14 cellular contexts compared by ENCODE assay signal in genomic region chr20:41051426-41051825, GRCh38. TPM values are rescaled to one million over a fixed set of nuclear protein-coding genes. Genes with fewer than 3 reads are reported as not detected.
DNase-seq lines count a peak whose midpoint lies in the region; ATAC-seq and TF ChIP-seq lines count a peak whose summit lies in the region.
"Had no signal": no experiment of that assay in that cellular context is flagged by ENCODE, and none has a peak within 500 bp of the region (broad histone marks: within the 10 kb centered on the region; RNA-seq: fewer than 3 reads in every experiment).

No MANE protein-coding gene starts in this region.

- H3K4me3 ChIP-seq in CD4-positive, CD25-positive, alpha-beta regulatory T cell (ENCODE audit: low read depth, low read length) = peak overlapping the region; percentile 14
- H3K4me3 ChIP-seq in A673 (ENCODE audit: low read depth, low read length, poor library complexity, severe bottlenecking) = no peak overlapping the region

- peak overlapping the region in 1 of 3 donors; percentile 70 for H3K27ac Mint-ChIP-seq in CD4-positive, CD25-positive, alpha-beta regulatory T cell
- H3K27ac Mint-ChIP-seq in HFFc6 (peak overlapping the region; percentile 80; the same call in 1 of the 2 replicates), naive B cell (peak overlapping the region in 4 of 6 donors; percentile 51 to 85 (median 68))
- H3K27ac Mint-ChIP-seq in activated naive CD8-positive, alpha-beta T cell treated with anti-CD3 and anti-CD28 coated beads, Interleukin-2, amount 50 U/mL, for 24 hours = peak overlapping the region; percentile 4

- H3K36me3 ChIP-seq in CD4-positive, CD25-positive, alpha-beta regulatory T cell (ENCODE audit: control insufficient read depth, insufficient read depth, low read length) = no peaks in the 10 kb centered on the region
- no peaks in the 10 kb centered on the region for H3K36me3 ChIP-seq in A673 (ENCODE audit: insufficient read depth, low read length, poor library complexity, severe bottlenecking)

- no peaks in the 10 kb centered on the region for H3K27me3 ChIP-seq in CD4-positive, CD25-positive, alpha-beta regulatory T cell (ENCODE audit: control insufficient read depth, insufficient read depth, low read length)
- no peaks in the 10 kb centered on the region for H3K27me3 ChIP-seq in A673 (replicated peaks; ENCODE audit: insufficient read depth, low read depth, low read length, poor library complexity)

- ATAC-seq in CD4-positive, CD25-positive, alpha-beta regulatory T cell (ENCODE audit: low read depth in 2 of 2) = no peak
- ATAC-seq in activated naive CD8-positive, alpha-beta T cell treated with anti-CD3 and anti-CD28 coated beads, Interleukin-2, amount 50 U/mL, for 24 hours = no peak
- ATAC-seq in naive B cell (ENCODE audit: low read depth in 2 of 2) (peak in 1 of 2 donors; percentile 13), HG02623 (IDR thresholded peaks at IDR 0.05; ENCODE audit: unreplicated experiment) (no peak), HG03159 (IDR thresholded peaks at IDR 0.05; ENCODE audit: unreplicated experiment) (no peak)

- DNase-seq in CD4-positive, CD25-positive, alpha-beta regulatory T cell = no peak
- DNase-seq in HFFc6 (no peak), naive B cell (no peak), A673 (ENCODE audit: low spot score) (no peak)
- DNase-seq in activated naive CD8-positive, alpha-beta T cell treated with anti-CD3 and anti-CD28 coated beads, Interleukin-2, amount 50 U/mL, for 24 hours = no peak
- no peak for DNase-seq in stimulated activated CD4-positive, alpha-beta T cell treated with anti-CD3 and anti-CD28 coated beads, Interleukin-1b, Interleukin-23, amount 100 ng/mL, for 48 hours
- DNase-seq: cerebellar nuclear complex, DMS 273 treated with DMSO at 0.1 percent for 48 hours, HCEC 1CT, kidney glomerular epithelial cell, NCI-H1930, substantia nigra had no signal

- BruUV-seq in A673 (replicated peaks; lab: Mats Ljungman, UMichigan) = no TSS peak

- CTCF ChIA-PET in A673 (lab: Charles Lee) = no interaction called here

- peak overlapping the region; percentile 16 to 47 (median 34) for H3K4me3 Mint-ChIP-seq in CD4-positive, CD25-positive, alpha-beta regulatory T cell
- H3K4me3 Mint-ChIP-seq in HFFc6 = no peak overlapping the region
- H3K4me3 Mint-ChIP-seq in activated naive CD8-positive, alpha-beta T cell treated with anti-CD3 and anti-CD28 coated beads, Interleukin-2, amount 50 U/mL, for 24 hours = no peak overlapping the region
- H3K4me3 Mint-ChIP-seq in naive B cell = peak overlapping the region; percentile 19 to 74 (median 59)

- H3K9me3 ChIP-seq in CD4-positive, CD25-positive, alpha-beta regulatory T cell (ENCODE audit: control insufficient read depth in 2 of 2, low read length in 2 of 2) = no peaks in the 10 kb centered on the region
- H3K9me3 ChIP-seq in A673 (ENCODE audit: low read depth, low read length, poor library complexity, severe bottlenecking) = peaks cover 10% of the 10 kb centered on the region

- POLR2A ChIA-PET in A673 (lab: Charles Lee; ENCODE audit: low non-redundant PET) = no interaction called here

- no peaks in the 10 kb centered on the region for H3K27me3 Mint-ChIP-seq in CD4-positive, CD25-positive, alpha-beta regulatory T cell
- no peaks in the 10 kb centered on the region for H3K27me3 Mint-ChIP-seq in HFFc6 (ENCODE audit: insufficient read depth)
- no peaks in the 10 kb centered on the region for H3K27me3 Mint-ChIP-seq in activated naive CD8-positive, alpha-beta T cell treated with anti-CD3 and anti-CD28 coated beads, Interleukin-2, amount 50 U/mL, for 24 hours
- H3K27me3 Mint-ChIP-seq in naive B cell = no peaks in the 10 kb centered on the region

- intact Hi-C loops in A673 (cut with micrococcal nuclease; ENCODE audit: unreplicated experiment) = no loop called here

- H3K9me3 Mint-ChIP-seq in CD4-positive, CD25-positive, alpha-beta regulatory T cell = peaks cover 0 to 3% (median 0%) of the 10 kb centered on the region in 7 donors
- H3K9me3 Mint-ChIP-seq in HFFc6 (no peaks in the 10 kb centered on the region), naive B cell (peaks cover 0 to 9% (median 4%) of the 10 kb centered on the region in 7 donors)
- H3K9me3 Mint-ChIP-seq in activated naive CD8-positive, alpha-beta T cell treated with anti-CD3 and anti-CD28 coated beads, Interleukin-2, amount 50 U/mL, for 24 hours = peaks cover 9% of the 10 kb centered on the region

- H3K36me3 Mint-ChIP-seq in CD4-positive, CD25-positive, alpha-beta regulatory T cell = peaks cover 7% of the 10 kb centered on the region
- H3K36me3 Mint-ChIP-seq in HFFc6 (ENCODE audit: low read depth) (no peaks in the 10 kb centered on the region), naive B cell (peaks cover 0 to 8% of the 10 kb centered on the region in 2 donors)
- H3K36me3 Mint-ChIP-seq in activated naive CD8-positive, alpha-beta T cell treated with anti-CD3 and anti-CD28 coated beads, Interleukin-2, amount 50 U/mL, for 24 hours (ENCODE audit: low read depth) = peaks cover 45% of the 10 kb centered on the region

- no peak overlapping the region for H3K27ac ChIP-seq in CD4-positive, CD25-positive, alpha-beta regulatory T cell (ENCODE audit: insufficient read depth, low read length, poor library complexity, severe bottlenecking)
- H3K27ac ChIP-seq in A673 (ENCODE audit: low read depth, low read length, poor library complexity, severe bottlenecking) = no peak overlapping the region

- H3K4me1 ChIP-seq in CD4-positive, CD25-positive, alpha-beta regulatory T cell (ENCODE audit: control insufficient read depth, insufficient read depth, low read length, poor library complexity, severe bottlenecking) = peaks cover 50% of the 10 kb centered on the region
- peaks cover 75% of the 10 kb centered on the region for H3K4me1 ChIP-seq in A673 (ENCODE audit: insufficient read depth, low read length, poor library complexity, severe bottlenecking)

- H3K4me1 Mint-ChIP-seq in CD4-positive, CD25-positive, alpha-beta regulatory T cell = peaks cover 57 to 97% (median 89%) of the 10 kb centered on the region in 4 donors
- peaks cover 98% of the 10 kb centered on the region for H3K4me1 Mint-ChIP-seq in HFFc6 (ENCODE audit: low read depth)
- H3K4me1 Mint-ChIP-seq in activated naive CD8-positive, alpha-beta T cell treated with anti-CD3 and anti-CD28 coated beads, Interleukin-2, amount 50 U/mL, for 24 hours = peaks cover 98% of the 10 kb centered on the region
- peaks cover 74 to 87% (median 84%) of the 10 kb centered on the region in 3 donors for H3K4me1 Mint-ChIP-seq in naive B cell

- TF ChIP-seq CTCF in HFFc6 (IDR thresholded peaks at IDR 0.05) (no peak), A673 (conservative IDR thresholded peaks at IDR 0.05; ENCODE audit: low read depth, low read length) (no peak)

RNA-seq across cellular contexts. Expression of gene TOP1, which starts 22.8 kb away (rescaled TPM):
- total RNA-seq in CD4-positive, CD25-positive, alpha-beta regulatory T cell = 50.0 TPM
- polyA plus RNA-seq in CD4-positive, CD25-positive, alpha-beta regulatory T cell = 10 to 100 TPM in 1 of 4 donors, 1 to 10 TPM in 3; 9.2 to 11.4 (median 9.6) TPM
- total RNA-seq in HFFc6 (2021; fragmentation: NEBNext Ultra II Directional; extraction: Animal tissue kit (Norgen Biotek cat#: 25700)) = 10 to 100 TPM; 62.1 to 77.0 (median 73.0) TPM
- 10 to 100 TPM in 5 of 6 donors, 1 to 10 TPM in 1; 6.1 to 17.2 (median 13.6) TPM for polyA plus RNA-seq in naive B cell (ENCODE audit: low read depth in 6 of 6)
- 108 and 125 TPM in 2 replicates for total RNA-seq in A673 (2021)

Comparison
In these comparisons a context has a peak if more than half of its experiments do, and no peak if none do; other contexts are left out.
1. H3K4me3 Mint-ChIP-seq: peak in CD4-positive, CD25-positive, alpha-beta regulatory T cell (4 of 4) and naive B cell (8 of 8); none in HFFc6 (single experiment) and activated naive CD8-positive, alpha-beta T cell treated with anti-CD3 and anti-CD28 coated beads, Interleukin-2, amount 50 U/mL, for 24 hours (single experiment).